ENCODE assay signal across 1 cellular context in the genomic region with DNA sequence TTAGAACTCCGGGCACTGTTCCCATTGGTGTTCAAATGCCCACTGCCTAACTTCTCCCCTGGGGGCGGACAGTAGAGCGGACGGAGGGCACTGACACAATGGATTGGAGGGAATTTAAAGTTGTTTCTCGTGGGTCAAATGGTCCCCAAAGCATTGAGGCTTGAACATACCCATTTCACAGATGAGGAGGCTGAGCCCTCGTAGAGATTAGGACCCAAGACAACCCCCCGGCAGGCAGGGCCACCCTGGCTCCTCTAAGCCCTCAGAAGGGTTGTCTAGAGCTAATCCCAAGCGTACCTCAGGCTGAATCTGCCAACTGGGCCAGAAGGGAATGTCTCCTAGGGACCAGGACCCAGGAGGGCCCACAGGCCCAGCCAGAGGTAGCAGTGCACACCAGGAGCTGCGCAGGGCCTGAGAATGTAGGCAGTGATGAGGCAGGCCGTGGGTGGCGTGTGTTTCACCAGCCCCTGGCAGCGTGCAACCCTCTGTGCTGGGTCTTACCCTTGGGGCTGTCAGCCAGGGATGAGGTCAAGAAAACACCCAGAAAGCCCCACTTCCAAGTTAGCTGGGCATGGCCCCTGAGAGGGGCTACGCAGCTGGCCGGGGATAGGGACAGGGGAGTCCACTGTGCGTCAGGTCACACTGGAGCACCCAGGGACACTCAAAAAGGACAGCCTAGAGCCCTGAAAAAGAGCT.
TF ChIP-seq lines count a peak whose summit lies in the region.

No MANE protein-coding gene starts in this region.

TF ChIP-seq in GM12878, 131 proteins besides CTCF, POLR2A, EP300 and RAD21:
- no peak for TF ChIP-seq BCLAF1 (IDR thresholded peaks at IDR 0.05)
- TF ChIP-seq RB1 (IDR thresholded peaks at IDR 0.05; ENCODE audit: borderline replicate concordance): no peak
- TF ChIP-seq, protein P1, sequence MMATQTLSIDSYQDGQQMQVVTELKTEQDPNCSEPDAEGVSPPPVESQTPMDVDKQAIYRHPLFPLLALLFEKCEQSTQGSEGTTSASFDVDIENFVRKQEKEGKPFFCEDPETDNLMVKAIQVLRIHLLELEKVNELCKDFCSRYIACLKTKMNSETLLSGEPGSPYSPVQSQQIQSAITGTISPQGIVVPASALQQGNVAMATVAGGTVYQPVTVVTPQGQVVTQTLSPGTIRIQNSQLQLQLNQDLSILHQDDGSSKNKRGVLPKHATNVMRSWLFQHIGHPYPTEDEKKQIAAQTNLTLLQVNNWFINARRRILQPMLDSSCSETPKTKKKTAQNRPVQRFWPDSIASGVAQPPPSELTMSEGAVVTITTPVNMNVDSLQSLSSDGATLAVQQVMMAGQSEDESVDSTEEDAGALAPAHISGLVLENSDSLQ (IDR thresholded peaks at IDR 0.05): no peak
- TF ChIP-seq NR2F1 (conservative IDR thresholded peaks at IDR 0.05): no peak
- TF ChIP-seq BCL11A (IDR thresholded peaks at IDR 0.05; ENCODE audit: low read depth, low read length): no peak
- TF ChIP-seq EED (IDR thresholded peaks at IDR 0.05; ENCODE audit: low read depth): no peak
- no peak for TF ChIP-seq CHD4 (IDR thresholded peaks at IDR 0.05)
- no peak for TF ChIP-seq CBFB (IDR thresholded peaks at IDR 0.05; ENCODE audit: low read depth)
- TF ChIP-seq, protein P2, sequence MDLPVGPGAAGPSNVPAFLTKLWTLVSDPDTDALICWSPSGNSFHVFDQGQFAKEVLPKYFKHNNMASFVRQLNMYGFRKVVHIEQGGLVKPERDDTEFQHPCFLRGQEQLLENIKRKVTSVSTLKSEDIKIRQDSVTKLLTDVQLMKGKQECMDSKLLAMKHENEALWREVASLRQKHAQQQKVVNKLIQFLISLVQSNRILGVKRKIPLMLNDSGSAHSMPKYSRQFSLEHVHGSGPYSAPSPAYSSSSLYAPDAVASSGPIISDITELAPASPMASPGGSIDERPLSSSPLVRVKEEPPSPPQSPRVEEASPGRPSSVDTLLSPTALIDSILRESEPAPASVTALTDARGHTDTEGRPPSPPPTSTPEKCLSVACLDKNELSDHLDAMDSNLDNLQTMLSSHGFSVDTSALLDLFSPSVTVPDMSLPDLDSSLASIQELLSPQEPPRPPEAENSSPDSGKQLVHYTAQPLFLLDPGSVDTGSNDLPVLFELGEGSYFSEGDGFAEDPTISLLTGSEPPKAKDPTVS (IDR thresholded peaks at IDR 0.05; ENCODE audit: low read depth, low read length): no peak
- no peak for TF ChIP-seq MTA2 (IDR thresholded peaks at IDR 0.05; ENCODE audit: low read depth)
- TF ChIP-seq MAX (IDR thresholded peaks at IDR 0.05; ENCODE audit: low read depth, low read length): no peak
- TF ChIP-seq SREBF2 (IDR thresholded peaks at IDR 0.05; ENCODE audit: low read length): no peak
